8 cellular contexts compared by ENCODE assay signal in the genomic region with DNA sequence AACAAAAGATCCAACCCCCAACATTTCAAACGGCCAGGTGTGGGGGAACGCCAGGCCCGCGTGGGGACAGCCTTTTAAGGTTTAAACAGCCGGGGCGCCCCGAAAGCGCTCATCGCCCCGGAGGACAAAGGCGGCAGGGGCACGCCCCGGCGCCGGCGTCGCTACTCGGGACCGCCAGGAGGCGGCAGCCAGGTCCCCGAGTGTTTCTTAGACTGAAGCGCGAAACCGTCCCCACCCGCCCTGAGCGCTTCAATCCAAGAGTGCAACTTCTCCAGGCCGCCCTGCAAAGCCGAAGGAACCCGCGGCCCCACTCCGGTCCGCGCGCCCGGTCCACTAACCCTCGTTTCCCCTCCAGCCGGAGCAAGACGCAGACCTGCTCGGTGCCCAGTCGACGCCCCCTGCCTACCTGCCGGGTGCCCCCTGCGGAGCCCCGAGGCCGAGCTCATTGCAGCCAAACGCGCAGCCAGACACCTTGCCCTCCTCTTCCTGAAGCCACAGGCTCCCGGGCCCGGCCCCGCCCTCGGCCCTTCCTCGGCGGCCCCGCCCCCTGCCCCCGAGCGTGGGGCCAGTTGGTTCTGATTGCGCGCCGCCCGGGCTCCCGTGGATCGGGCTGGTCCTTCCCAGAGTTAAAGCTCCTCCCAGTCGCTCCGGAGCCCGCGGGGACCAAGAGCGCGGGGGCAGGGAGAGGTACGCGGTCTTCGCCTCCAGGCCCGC.
A peak's percentile ranks its signal among the peaks of the same experiment; 100 is the strongest.
DNase-seq lines count a peak whose midpoint lies in the region; ATAC-seq and TF ChIP-seq lines count a peak whose summit lies in the region.

Gene CASP6, minus strand, starts transcription at position 496 of the 714 bp plus-strand sequence. Its CDS starts 50 bp downstream, at position 446.

- TF ChIP-seq CTCF in AG09309 (IDR thresholded peaks at IDR 0.05; ENCODE audit: control insufficient read depth, insufficient read depth, low read depth, low read length, missing control alignments): peak; percentile 69

- peak within 1 kb of the TSS; percentile 80 for H3K4me3 ChIP-seq in AG09309 (ENCODE audit: control insufficient read depth, low read depth, low read length)

- ATAC-seq in GM18870 (IDR thresholded peaks at IDR 0.05; ENCODE audit: unreplicated experiment): peak; percentile 60
- ATAC-seq in HG03108 (IDR thresholded peaks at IDR 0.05; ENCODE audit: unreplicated experiment): peak; percentile 67

- DNase-seq in AG09309 (ENCODE audit: low read depth): no peak
- DNase-seq in NCI-H2227 treated with DMSO at 0.1 percent for 48 hours (lab: John Stamatoyannopoulos, UW): peak; percentile 75
- peak; percentile 75 for DNase-seq in activated CD4-positive, CD25-positive, alpha-beta regulatory T cell treated with anti-CD3 and anti-CD28 coated beads, Interleukin-2, amount 50 U/mL, for 72 hours
- peak; percentile 70 for DNase-seq in cerebellar cortex (ENCODE audit: low spot score)
- DNase-seq in islet precursor cell: peak; percentile 89
- peak; percentile 52 to 64 (median 54) for DNase-seq in stimulated activated CD4-positive, alpha-beta T cell treated with anti-CD3 and anti-CD28 coated beads, Interleukin-12 subunit alpha, Interleukin-12 subunit beta, amount 100 ng/mL, for 48 hours (ENCODE audit: low read depth in 2 of 3, low spot score in 1 of 3)
